1 cellular context compared by ENCODE assay signal in genomic region chr3:31892500-31892899, GRCh38.
TF ChIP-seq lines count a peak whose summit lies in the region.

No MANE protein-coding gene starts in this region.

TF ChIP-seq in IMR-90, 13 proteins besides CTCF, POLR2A, EP300 and RAD21:
- no peak for TF ChIP-seq CHD1 (IDR thresholded peaks at IDR 0.05; ENCODE audit: low read depth, low read length)
- no peak for TF ChIP-seq NFE2L2 (IDR thresholded peaks at IDR 0.05; ENCODE audit: low read depth, low read length)
- no peak for TF ChIP-seq MAFK (IDR thresholded peaks at IDR 0.05; ENCODE audit: low read depth, low read length)
